In the genomic region with DNA sequence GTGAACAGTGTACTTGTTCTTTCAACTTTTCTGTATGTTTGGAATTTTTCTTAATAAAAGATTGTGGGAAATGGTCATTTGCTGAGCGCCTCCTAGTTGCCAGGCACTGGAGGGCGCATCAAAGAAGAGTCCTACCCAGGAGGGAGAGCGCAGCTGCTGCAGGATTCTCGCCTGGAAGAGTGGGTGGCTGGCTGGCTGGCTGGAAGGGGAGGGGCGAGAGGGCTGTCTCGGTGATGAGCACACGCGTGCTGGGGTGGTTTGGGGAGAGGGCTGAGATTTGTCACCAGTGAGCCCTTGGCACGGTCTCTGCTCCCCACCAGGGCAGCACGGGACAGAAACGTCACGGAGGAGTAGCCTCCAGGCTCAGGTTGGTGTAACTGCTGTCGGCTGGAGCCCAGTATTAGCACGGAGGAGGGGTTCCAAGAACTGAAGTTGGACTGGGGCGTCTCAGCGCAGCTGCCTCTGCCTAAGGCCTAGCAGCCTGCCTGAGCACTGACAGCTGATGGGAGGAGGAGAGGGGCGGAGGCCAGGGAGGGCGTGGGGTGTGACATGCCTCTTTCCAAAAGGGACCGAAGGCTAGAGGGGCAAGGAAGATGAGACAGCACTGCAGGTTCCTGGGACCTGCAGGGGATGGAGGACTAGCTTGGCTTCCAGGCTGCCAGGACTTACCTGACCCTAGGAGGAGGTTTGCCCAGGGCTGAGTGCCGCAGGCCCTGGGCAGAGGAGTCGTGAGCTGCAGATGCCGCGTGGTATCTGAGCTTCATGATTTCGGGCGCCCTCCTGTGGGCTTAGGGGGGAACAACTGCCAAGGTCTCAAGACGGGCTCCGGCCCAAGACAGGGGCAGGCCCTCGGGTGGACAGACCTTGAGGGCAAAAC, we compare ENCODE assay signal across 8 cellular contexts. TPM values are rescaled to one million over a fixed set of nuclear protein-coding genes. Genes with fewer than 3 reads are reported as not detected.
DNase-seq lines count a peak whose midpoint lies in the region; ATAC-seq, FAIRE-seq and TF ChIP-seq lines count a peak whose summit lies in the region.

No MANE protein-coding gene starts in this region.

- dilution Hi-C loops in keratinocyte (cut with MboI; ENCODE audit: extremely low pct_ligation_motif_present, low sequenced_read_pairs): no loop called here

- H3K4me3 ChIP-seq in ACC112 (ENCODE audit: low read depth, low read length) (peak overlapping the region; percentile 63), cardiac fibroblast (replicated peaks in 1 of 2; ENCODE audit: low read depth in 2 of 2, low read length in 2 of 2) (peak overlapping the region; percentile 17 to 24), keratinocyte (ENCODE audit: control insufficient read depth in 2 of 3, extremely low read depth in 1 of 3, insufficient read depth in 2 of 3, low read depth in 1 of 3, low read length in 3 of 3) (peak overlapping the region in 1 of 3 experiments; percentile 52)

- H3K9me1 ChIP-seq in keratinocyte (ENCODE audit: control insufficient read depth, extremely low read depth, insufficient read depth, low read length): no peaks in the 10 kb centered on the region

- ATAC-seq in GM18861 (IDR thresholded peaks at IDR 0.05; ENCODE audit: unreplicated experiment) (peak; percentile 44), HG03097 (IDR thresholded peaks at IDR 0.05; ENCODE audit: low FRiP score, unreplicated experiment) (peak; percentile 49), WTC11 (peak; percentile 72)

- TF ChIP-seq CTCF in WTC11 (IDR thresholded peaks at IDR 0.05) (peak; percentile 80), cardiac fibroblast (IDR thresholded peaks at IDR 0.05; ENCODE audit: low read depth, low read length) (peak; percentile 93), keratinocyte (optimal IDR thresholded peaks at IDR 0.05 in 1 of 3, IDR thresholded peaks at IDR 0.05 in 1 of 3, conservative IDR thresholded peaks at IDR 0.05 in 1 of 3; ENCODE audit: extremely low read depth in 1 of 3, insufficient read depth in 2 of 3, low read length in 3 of 3) (peak; percentile 87 to 93 (median 91))

- H3K4me1 ChIP-seq in ACC112 (ENCODE audit: control insufficient read depth, insufficient read depth, low read length, unreplicated experiment): peaks cover 39% of the 10 kb centered on the region
- H3K4me1 ChIP-seq in keratinocyte (ENCODE audit: control insufficient read depth, extremely low read depth, insufficient read depth, low read length): peaks cover 38% of the 10 kb centered on the region

- H3K27me3 Mint-ChIP-seq in WTC11 (ENCODE audit: low read depth): no peaks in the 10 kb centered on the region

- peak overlapping the region; percentile 27 for H3K4me3 Mint-ChIP-seq in WTC11

- H3K27ac ChIP-seq in ACC112 (ENCODE audit: low read depth, low read length) (peak overlapping the region; percentile 66), keratinocyte (ENCODE audit: control insufficient read depth, insufficient read depth, low read length) (peak overlapping the region; percentile 75)

- H3K4me2 ChIP-seq in keratinocyte (ENCODE audit: control insufficient read depth, extremely low read depth, insufficient read depth, low read depth, low read length): peak overlapping the region; percentile 75

- H3K27me3 ChIP-seq in ACC112 (ENCODE audit: insufficient read depth, low read length): no peaks in the 10 kb centered on the region
- H3K27me3 ChIP-seq in keratinocyte (ENCODE audit: control insufficient read depth, extremely low read depth, insufficient read depth, low read length): no peaks in the 10 kb centered on the region

- peak overlapping the region; percentile 38 for H3K27ac Mint-ChIP-seq in WTC11

- no peaks in the 10 kb centered on the region for H3K9me3 ChIP-seq in keratinocyte (ENCODE audit: control insufficient read depth, low read depth, low read length)

- H3K79me2 ChIP-seq in ACC112 (ENCODE audit: control insufficient read depth, insufficient read depth, low read length, unreplicated experiment): no peaks in the 10 kb centered on the region
- H3K79me2 ChIP-seq in keratinocyte (ENCODE audit: control insufficient read depth, insufficient read depth, low read length): no peaks in the 10 kb centered on the region

- FAIRE-seq in keratinocyte (lab: Jason Lieb, UNC): peak; percentile 51

- H3K36me3 ChIP-seq in ACC112 (ENCODE audit: insufficient read depth, low read length) (no peaks in the 10 kb centered on the region), keratinocyte (ENCODE audit: control insufficient read depth in 2 of 2, extremely low read depth in 1 of 2, insufficient read depth in 2 of 2, low read length in 2 of 2) (peaks cover 4% of the 10 kb centered on the region in 2 experiments)

- peak overlapping the region; percentile 69 for H3K9ac ChIP-seq in keratinocyte (ENCODE audit: control insufficient read depth, extremely low read depth, insufficient read depth, low read length)

- CTCF ChIA-PET in WTC11 (lab: Charles Lee): interaction anchor here (0.5 to 5.7 kb wide), 64 partner anchors 10 to 415 kb away, joined by 3 to 158 read pairs (median 5); partner anchors contain the start of genes FA2H, WDR59 and ZNRF1

- POLR2A ChIA-PET in WTC11 (lab: Charles Lee): interaction anchor here (2.3 to 2.8 kb wide), 2 partner anchors 112 to 126 kb away, joined by 16 to 18 read pairs; partner anchors contain the start of genes WDR59 and ZNRF1

- 0 out of 2 replicates have a peak, but pooled peaks cover 2% of the 10 kb centered on the region for H3K36me3 Mint-ChIP-seq in WTC11

- H3K4me1 Mint-ChIP-seq in WTC11: peaks cover 53% of the 10 kb centered on the region

- H3K9me3 Mint-ChIP-seq in WTC11: no peaks in the 10 kb centered on the region

- peak overlapping the region; percentile 10 for H2AFZ ChIP-seq in ACC112 (ENCODE audit: low read length, unreplicated experiment)
- H2AFZ ChIP-seq in keratinocyte (ENCODE audit: control insufficient read depth, low read length): peak overlapping the region; percentile 51

- DNase-seq in NCI-H2196 (lab: John Stamatoyannopoulos, UW; ENCODE audit: unreplicated experiment) (peak; percentile 75), WTC11 (ENCODE audit: low spot score) (peak; percentile 90), cardiac fibroblast (ENCODE audit: low read depth in 2 of 2) (peak; percentile 94), keratinocyte (ENCODE audit: low read depth, low spot score) (peak; percentile 48)
- DNase-seq in stimulated activated CD4-positive, alpha-beta T cell treated with anti-CD3 and anti-CD28 coated beads, Interleukin-12 subunit alpha, Interleukin-12 subunit beta, amount 100 ng/mL, for 48 hours (ENCODE audit: low read depth in 2 of 3, low spot score in 1 of 3): peak; percentile 76 to 84 (median 76)

- no peaks in the 10 kb centered on the region for H4K20me1 ChIP-seq in keratinocyte (ENCODE audit: control insufficient read depth, extremely low read depth, insufficient read depth, low read length)

TF ChIP-seq in WTC11, 78 proteins besides CTCF, POLR2A, EP300 and RAD21 (continues in another document):
- peak; percentile 52; the same call in 1 of the 2 replicates for TF ChIP-seq ZNF232 (CRISPR knock-in tag; IDR thresholded peaks at IDR 0.05)
- TF ChIP-seq AFF4 (CRISPR knock-in tag; IDR thresholded peaks at IDR 0.05; ENCODE audit: borderline replicate concordance): no peak
- no peak for TF ChIP-seq SOX15 (CRISPR knock-in tag; IDR thresholded peaks at IDR 0.05)
- peak; percentile 36; the same call in 1 of the 2 replicates for TF ChIP-seq FOXP1 (CRISPR knock-in tag; IDR thresholded peaks at IDR 0.05; ENCODE audit: borderline replicate concordance)

RNA-seq across cellular contexts. Expression of gene LDHD, which starts 5.7 kb away (rescaled TPM):
- total RNA-seq in WTC11 (2021): 12.3 to 12.6 TPM (median 12.3 TPM) in 3 replicates
- 0.34 to 0.62 TPM (median 0.52 TPM) in 3 replicates for polyA plus RNA-seq in keratinocyte
- polyA plus RNA-seq in keratinocyte (2011; ENCODE audit: low read depth): not detected
- 0.15 and 0.26 TPM in 2 replicates for polyA plus RNA-seq in keratinocyte (2011; cell fraction: cytosol; rRNA removed)
- polyA plus RNA-seq in keratinocyte (2011; cell fraction: nucleus; rRNA removed): 0.43 and 0.72 TPM in 2 replicates
- 0.14 and 0.87 TPM in 2 replicates for polyA plus RNA-seq in keratinocyte (2012; ENCODE audit: low replicate concordance)
- polyA minus RNA-seq in keratinocyte: 0.13 to 0.20 TPM in 2 of 3 replicates, not detected in the other
- polyA minus RNA-seq in keratinocyte (2011; cell fraction: cytosol; rRNA and poly(A)+ RNA removed): 2.5 TPM
- polyA minus RNA-seq in keratinocyte (2011; cell fraction: nucleus; rRNA and poly(A)+ RNA removed): 0.47 and 0.74 TPM in 2 replicates

RNA-seq across cellular contexts. Expression of gene ZFP1, which starts 37.4 kb away (rescaled TPM):
- 9.7 to 11.7 TPM (median 10.3 TPM) in 3 replicates for total RNA-seq in WTC11 (2021)
- 4.7 to 8.6 TPM (median 6.7 TPM) in 3 replicates for polyA plus RNA-seq in keratinocyte
- polyA plus RNA-seq in keratinocyte (2011; ENCODE audit: low read depth): 3.4 TPM
- polyA plus RNA-seq in keratinocyte (2011; cell fraction: cytosol; rRNA removed): 3.6 and 6.3 TPM in 2 replicates
- polyA plus RNA-seq in keratinocyte (2011; cell fraction: nucleus; rRNA removed): 5.0 and 5.4 TPM in 2 replicates
- polyA plus RNA-seq in keratinocyte (2012; ENCODE audit: low replicate concordance): 3.0 and 6.5 TPM in 2 replicates
- 3.5 to 7.3 TPM (median 4.5 TPM) in 3 replicates for polyA minus RNA-seq in keratinocyte
- polyA minus RNA-seq in keratinocyte (2011; cell fraction: cytosol; rRNA and poly(A)+ RNA removed): 15.5 TPM
- 5.4 and 9.1 TPM in 2 replicates for polyA minus RNA-seq in keratinocyte (2011; cell fraction: nucleus; rRNA and poly(A)+ RNA removed)
